Comparison of ENCODE assay signal across 2 cellular contexts in genomic region chr17:59545942-59546341, GRCh38.
TF ChIP-seq lines count a peak whose summit lies in the region.

No MANE protein-coding gene starts in this region.

TF ChIP-seq in HepG2, 621 proteins besides CTCF, POLR2A, EP300 and RAD21:
- peak; percentile 97 for TF ChIP-seq ATF7 (IDR thresholded peaks at IDR 0.05)
- TF ChIP-seq ATF7 (CRISPR knock-in tag; IDR thresholded peaks at IDR 0.05): no peak
- TF ChIP-seq CREB1 (IDR thresholded peaks at IDR 0.05): peak; percentile 66
- TF ChIP-seq CREB1 (CRISPR knock-in tag; IDR thresholded peaks at IDR 0.05): no peak
- 0 out of 4 replicates have a peak, but pooled peaks of 1 of the 2 experiments have one; percentile 23 for TF ChIP-seq MAFK (conservative IDR thresholded peaks at IDR 0.05 in 1 of 2, IDR thresholded peaks at IDR 0.05 in 1 of 2; ENCODE audit: low read length in 2 of 2)
- TF ChIP-seq TCF7L2 (IDR thresholded peaks at IDR 0.05; ENCODE audit: low read depth, low read length): no peak

TF ChIP-seq in GM12878, 131 proteins besides CTCF, POLR2A, EP300 and RAD21:
- peak; percentile 49 for TF ChIP-seq ATF7 (IDR thresholded peaks at IDR 0.05; ENCODE audit: low read depth)
- TF ChIP-seq, protein P1, sequence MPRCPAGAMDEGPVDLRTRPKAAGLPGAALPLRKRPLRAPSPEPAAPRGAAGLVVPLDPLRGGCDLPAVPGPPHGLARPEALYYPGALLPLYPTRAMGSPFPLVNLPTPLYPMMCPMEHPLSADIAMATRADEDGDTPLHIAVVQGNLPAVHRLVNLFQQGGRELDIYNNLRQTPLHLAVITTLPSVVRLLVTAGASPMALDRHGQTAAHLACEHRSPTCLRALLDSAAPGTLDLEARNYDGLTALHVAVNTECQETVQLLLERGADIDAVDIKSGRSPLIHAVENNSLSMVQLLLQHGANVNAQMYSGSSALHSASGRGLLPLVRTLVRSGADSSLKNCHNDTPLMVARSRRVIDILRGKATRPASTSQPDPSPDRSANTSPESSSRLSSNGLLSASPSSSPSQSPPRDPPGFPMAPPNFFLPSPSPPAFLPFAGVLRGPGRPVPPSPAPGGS (IDR thresholded peaks at IDR 0.05; ENCODE audit: borderline replicate concordance, insufficient read depth, low read depth, low read length, poor library complexity, severe bottlenecking): no peak
